In genomic region chr11:104946907-104947306, GRCh38 we compare ENCODE assay signal across 8 cellular contexts. TPM values are rescaled to one million over a fixed set of nuclear protein-coding genes. Genes with fewer than 3 reads are reported as not detected.
DNase-seq lines count a peak whose midpoint lies in the region; ATAC-seq, FAIRE-seq and TF ChIP-seq lines count a peak whose summit lies in the region.
"Had no signal": no experiment of that assay in that cellular context is flagged by ENCODE, and none has a peak within 500 bp of the region (broad histone marks: within the 10 kb centered on the region; RNA-seq: fewer than 3 reads in every experiment).

No MANE protein-coding gene starts in this region.

- TF ChIP-seq EP300 in HepG2 (IDR thresholded peaks at IDR 0.05; ENCODE audit: low read depth in 2 of 2, low read length in 2 of 2) (no peak), HepG2 (CRISPR knock-in tag; IDR thresholded peaks at IDR 0.05; ENCODE audit: borderline replicate concordance) (no peak)

- peak; percentile 94 for ATAC-seq in GM18508 (IDR thresholded peaks at IDR 0.05; ENCODE audit: insufficient read depth, unreplicated experiment)
- peak; percentile 89 for ATAC-seq in HG02943 (IDR thresholded peaks at IDR 0.05; ENCODE audit: low read depth, unreplicated experiment)
- peak; percentile 89 for ATAC-seq in HepG2

- H3K9ac ChIP-seq in HepG2 (ENCODE audit: insufficient read depth, low read depth, low read length) = no peak overlapping the region

- POLR2A ChIA-PET in HepG2 (lab: Yijun Ruan, JAX) = no interaction called here

- DNase-seq in D721Med (ENCODE audit: insufficient read length, low spot score) (no peak), NCI-H345 treated with DMSO at 0.1 percent for 48 hours (lab: John Stamatoyannopoulos, UW; ENCODE audit: unreplicated experiment) (peak; percentile 6), astrocyte of the spinal cord (ENCODE audit: low read depth, low spot score) (peak; percentile 49), HepG2 (ENCODE audit: low spot score) (peak; percentile 78), hippocampal formation (lab: John Stamatoyannopoulos, UW) (no peak)

- H3K27ac ChIP-seq in HepG2 (ENCODE audit: extremely low read length, insufficient read depth, low read length) = no peak overlapping the region

- FAIRE-seq in D721Med (lab: Jason Lieb, UNC) = no peak
- FAIRE-seq in HepG2 (lab: Jason Lieb, UNC) = peak; percentile 51

- no TSS peak for BruUV-seq in HepG2 (replicated peaks; lab: Mats Ljungman, UMichigan)

- H3K4me2 ChIP-seq in HepG2 (ENCODE audit: low read depth, low read length) = no peak overlapping the region

- WGBS in HepG2 (ENCODE audit: low lambda C conversion rate) = 32% methylated on average over 2 of the region's 2 CpGs

- peak; percentile 20 for TF ChIP-seq CTCF in D721Med (IDR thresholded peaks at IDR 0.05; ENCODE audit: insufficient read depth, missing control alignments)
- peak; percentile 36 for TF ChIP-seq CTCF in astrocyte of the spinal cord (IDR thresholded peaks at IDR 0.05; ENCODE audit: low read depth, low read length)
- TF ChIP-seq CTCF in HepG2 (CRISPR knock-in tag; IDR thresholded peaks at IDR 0.05) = peak; percentile 54

- H3K27me3 ChIP-seq in HepG2 (ENCODE audit: control insufficient read depth in 1 of 2, insufficient read depth in 2 of 2, low read length in 2 of 2) = no peaks in the 10 kb centered on the region

- CTCF ChIA-PET in HepG2 (lab: Yijun Ruan, JAX; ENCODE audit: low intra/inter-chr PET ratio, low total read pairs) = no interaction called here

- no peaks in the 10 kb centered on the region for H3K79me2 ChIP-seq in HepG2 (ENCODE audit: insufficient read depth, low read length)

- peak; percentile 62 for TF ChIP-seq RAD21 in HepG2 (CRISPR knock-in tag; IDR thresholded peaks at IDR 0.05)

- no peak for TF ChIP-seq POLR2A in HepG2 (IDR thresholded peaks at IDR 0.05; ENCODE audit: insufficient read depth in 1 of 2, low read depth in 2 of 2, low read length in 2 of 2)

- H3K36me3 ChIP-seq in HepG2 (replicated peaks in 1 of 2; ENCODE audit: control insufficient read depth in 1 of 2, insufficient read depth in 2 of 2, low read length in 2 of 2) = peaks cover 7 to 35% of the 10 kb centered on the region in 2 experiments

- no peak overlapping the region for H2AFZ ChIP-seq in HepG2 (ENCODE audit: low read length)

- H3K9me3 ChIP-seq in HepG2 (ENCODE audit: low read length) = no peaks in the 10 kb centered on the region

- no peak overlapping the region for H3K4me3 ChIP-seq in astrocyte of the spinal cord (ENCODE audit: low read depth, low read length)
- no peak overlapping the region for H3K4me3 ChIP-seq in HepG2 (replicated peaks in 1 of 3; ENCODE audit: insufficient read depth in 1 of 3, low read depth in 2 of 3, low read length in 3 of 3)

- in situ Hi-C loops in astrocyte of the spinal cord (cut with HindIII; ENCODE audit: low sequenced_read_pairs) (no loop called here), HepG2 (cut with HindIII; ENCODE audit: extremely low pct_ligation_motif_present, low pct_unique_long_range_greater_than_20kb) (no loop called here)

- intact Hi-C loops in HepG2 (cut with micrococcal nuclease; ENCODE audit: unreplicated experiment) = loop anchor here (10.0 kb wide), 1 partner anchor 368 kb away; no protein-coding TSS in a partner anchor

- H3K4me1 ChIP-seq in HepG2 (ENCODE audit: insufficient read depth, low read length) = peaks cover 15% of the 10 kb centered on the region

- no peaks in the 10 kb centered on the region for H4K20me1 ChIP-seq in HepG2 (ENCODE audit: insufficient read depth, low read length)

TF ChIP-seq in HepG2, 621 proteins besides CTCF, POLR2A, EP300 and RAD21 (continues in another document):
- TF ChIP-seq SMC3 (IDR thresholded peaks at IDR 0.05; ENCODE audit: low read length) = peak; percentile 57
- TF ChIP-seq ZNF501 (CRISPR knock-in tag; IDR thresholded peaks at IDR 0.05) = no peak
- no peak for TF ChIP-seq CBX1 (IDR thresholded peaks at IDR 0.05; ENCODE audit: low read depth)
- TF ChIP-seq ZNF549 (CRISPR knock-in tag; IDR thresholded peaks at IDR 0.05) = no peak
- 0 out of 2 replicates have a peak, but pooled peaks have one; percentile 29 for TF ChIP-seq TFE3 (CRISPR knock-in tag; IDR thresholded peaks at IDR 0.05)
- TF ChIP-seq RAD51 (IDR thresholded peaks at IDR 0.05; ENCODE audit: borderline replicate concordance) = no peak
- no peak for TF ChIP-seq ZSCAN29 (CRISPR knock-in tag; conservative IDR thresholded peaks at IDR 0.05)
- peak; percentile 70 for TF ChIP-seq STAG1 (CRISPR knock-in tag; IDR thresholded peaks at IDR 0.05)
- TF ChIP-seq, protein P1, sequence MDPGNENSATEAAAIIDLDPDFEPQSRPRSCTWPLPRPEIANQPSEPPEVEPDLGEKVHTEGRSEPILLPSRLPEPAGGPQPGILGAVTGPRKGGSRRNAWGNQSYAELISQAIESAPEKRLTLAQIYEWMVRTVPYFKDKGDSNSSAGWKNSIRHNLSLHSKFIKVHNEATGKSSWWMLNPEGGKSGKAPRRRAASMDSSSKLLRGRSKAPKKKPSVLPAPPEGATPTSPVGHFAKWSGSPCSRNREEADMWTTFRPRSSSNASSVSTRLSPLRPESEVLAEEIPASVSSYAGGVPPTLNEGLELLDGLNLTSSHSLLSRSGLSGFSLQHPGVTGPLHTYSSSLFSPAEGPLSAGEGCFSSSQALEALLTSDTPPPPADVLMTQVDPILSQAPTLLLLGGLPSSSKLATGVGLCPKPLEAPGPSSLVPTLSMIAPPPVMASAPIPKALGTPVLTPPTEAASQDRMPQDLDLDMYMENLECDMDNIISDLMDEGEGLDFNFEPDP (CRISPR knock-in tag; conservative IDR thresholded peaks at IDR 0.05) = no peak
- TF ChIP-seq STAT5B (CRISPR knock-in tag; IDR thresholded peaks at IDR 0.05) = no peak
- TF ChIP-seq GATAD1 (CRISPR knock-in tag; IDR thresholded peaks at IDR 0.05) = no peak

RNA-seq across cellular contexts. Expression of gene CASP4, which starts 21.5 kb away (rescaled TPM):
- 69.8 and 98.1 TPM in 2 replicates for total RNA-seq in HepG2 (2016; rRNA removed; fragmentation: Illumina TruSeq; extraction: Trizol)
- 36.5 and 43.9 TPM in 2 replicates for total RNA-seq in HepG2 (2016; cell fraction: cytosol; rRNA removed; fragmentation: Illumina TruSeq; extraction: Trizol; ENCODE audit: low read depth)
- 66.3 and 96.5 TPM in 2 replicates for total RNA-seq in HepG2 (2016; cell fraction: insoluble cytoplasmic fraction; rRNA removed; fragmentation: Illumina TruSeq; extraction: Trizol)
- 53.9 and 61.1 TPM in 2 replicates for total RNA-seq in HepG2 (2016; cell fraction: membrane; rRNA removed; fragmentation: Illumina TruSeq; extraction: Trizol)
- 34.8 and 41.5 TPM in 2 replicates for total RNA-seq in HepG2 (2016; cell fraction: nucleus; rRNA removed; fragmentation: Illumina TruSeq; extraction: Trizol)
- 51.6 and 56.4 TPM in 2 replicates for polyA plus RNA-seq in HepG2 (2011; rRNA removed)
- polyA plus RNA-seq in HepG2 (2011; cell fraction: cytosol; rRNA removed) = 46.8 and 70.2 TPM in 2 replicates
- polyA plus RNA-seq in HepG2 (2011; cell fraction: nucleus; rRNA removed) = 26.2 and 34.3 TPM in 2 replicates
- polyA plus RNA-seq in HepG2 (2012) = 33.4 and 36.9 TPM in 2 replicates
- polyA plus RNA-seq in HepG2 (2016; cell fraction: cytosol; fragmentation: Illumina TruSeq; extraction: Trizol; ENCODE audit: low read depth) = 24.9 and 28.4 TPM in 2 replicates
- 78.4 and 81.9 TPM in 2 replicates for polyA plus RNA-seq in HepG2 (2016; cell fraction: insoluble cytoplasmic fraction; fragmentation: Illumina TruSeq; extraction: Trizol; ENCODE audit: low read depth)
- polyA plus RNA-seq in HepG2 (2016; cell fraction: membrane; fragmentation: Illumina TruSeq; extraction: Trizol; ENCODE audit: low read depth) = 37.8 and 40.0 TPM in 2 replicates
- 47.8 and 47.9 TPM in 2 replicates for polyA plus RNA-seq in HepG2 (2016; cell fraction: nucleus; fragmentation: Illumina TruSeq; extraction: Trizol; ENCODE audit: insufficient read depth, low read depth)
- 30.9 and 60.6 TPM in 2 replicates for polyA minus RNA-seq in HepG2 (2011; rRNA and poly(A)+ RNA removed; ENCODE audit: low replicate concordance)
- 16.6 and 25.4 TPM in 2 replicates for polyA minus RNA-seq in HepG2 (2011; cell fraction: cytosol; rRNA and poly(A)+ RNA removed)
- polyA minus RNA-seq in HepG2 (2011; cell fraction: nucleus; rRNA and poly(A)+ RNA removed) = 34.2 and 48.7 TPM in 2 replicates

RNA-seq across cellular contexts. Expression of gene CASP12, which starts 48.6 kb away (rescaled TPM):
- total RNA-seq in HepG2 (2016; rRNA removed; fragmentation: Illumina TruSeq; extraction: Trizol) = not detected in 2 replicates
- total RNA-seq in HepG2 (2016; cell fraction: cytosol; rRNA removed; fragmentation: Illumina TruSeq; extraction: Trizol; ENCODE audit: low read depth) = not detected in 2 replicates
- total RNA-seq in HepG2 (2016; cell fraction: insoluble cytoplasmic fraction; rRNA removed; fragmentation: Illumina TruSeq; extraction: Trizol) = not detected in 2 replicates
- not detected in 2 replicates for total RNA-seq in HepG2 (2016; cell fraction: membrane; rRNA removed; fragmentation: Illumina TruSeq; extraction: Trizol)
- not detected in 2 replicates for total RNA-seq in HepG2 (2016; cell fraction: nucleus; rRNA removed; fragmentation: Illumina TruSeq; extraction: Trizol)
- not detected in 2 replicates for polyA plus RNA-seq in HepG2 (2011; rRNA removed)
- not detected in 2 replicates for polyA plus RNA-seq in HepG2 (2011; cell fraction: cytosol; rRNA removed)
- not detected in 2 replicates for polyA plus RNA-seq in HepG2 (2011; cell fraction: nucleus; rRNA removed)
- polyA plus RNA-seq in HepG2 (2012) = not detected in 2 replicates
- polyA plus RNA-seq in HepG2 (2016; cell fraction: cytosol; fragmentation: Illumina TruSeq; extraction: Trizol; ENCODE audit: low read depth) = not detected in 2 replicates
- polyA plus RNA-seq in HepG2 (2016; cell fraction: insoluble cytoplasmic fraction; fragmentation: Illumina TruSeq; extraction: Trizol; ENCODE audit: low read depth) = not detected in 2 replicates
- not detected in 2 replicates for polyA plus RNA-seq in HepG2 (2016; cell fraction: membrane; fragmentation: Illumina TruSeq; extraction: Trizol; ENCODE audit: low read depth)
- polyA plus RNA-seq in HepG2 (2016; cell fraction: nucleus; fragmentation: Illumina TruSeq; extraction: Trizol; ENCODE audit: insufficient read depth, low read depth) = not detected in 2 replicates
- polyA minus RNA-seq in HepG2 (2011; rRNA and poly(A)+ RNA removed; ENCODE audit: low replicate concordance) = not detected in 2 replicates
- not detected in 2 replicates for polyA minus RNA-seq in HepG2 (2011; cell fraction: cytosol; rRNA and poly(A)+ RNA removed)
- not detected in 2 replicates for polyA minus RNA-seq in HepG2 (2011; cell fraction: nucleus; rRNA and poly(A)+ RNA removed)
- total RNA-seq: temporal lobe had no signal

Comparison
In these comparisons a context has a peak if more than half of its experiments do, and no peak if none do; other contexts are left out.
1. DNase-seq: peak in NCI-H345 treated with DMSO at 0.1 percent for 48 hours (single experiment), astrocyte of the spinal cord (single experiment) and HepG2 (single experiment); none in D721Med (single experiment) and hippocampal formation (0 of 2).
2. Peak in every context shown above with its lines, with median percentiles within 50 percentile points of each other: CTCF ChIP-seq and ATAC-seq.